In the genomic region with DNA sequence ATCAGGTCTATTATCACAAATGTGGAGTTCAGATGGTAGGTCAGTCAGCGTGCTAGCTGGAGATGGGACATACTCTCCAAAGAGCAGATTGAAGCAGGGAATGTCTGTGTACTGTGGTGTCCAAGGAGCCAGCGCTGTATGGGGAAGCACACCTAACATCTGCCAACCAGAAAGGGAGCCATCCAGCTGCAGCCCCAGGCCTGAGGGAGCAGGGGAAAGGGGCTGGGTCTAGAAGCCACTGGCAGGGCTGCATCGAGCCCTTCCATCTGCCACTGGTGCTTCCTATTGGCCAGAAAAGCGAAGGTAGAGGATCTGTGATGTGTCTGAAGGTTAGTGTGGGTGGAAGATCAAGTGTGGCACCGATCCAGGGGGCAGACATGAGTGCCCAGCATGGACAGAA, we compare ENCODE assay signal across 23 cellular contexts. TPM values are rescaled to one million over a fixed set of nuclear protein-coding genes. Genes with fewer than 3 reads are reported as not detected.
"Had no signal": no experiment of that assay in that cellular context is flagged by ENCODE, and none has a peak within 500 bp of the region (broad histone marks: within the 10 kb centered on the region; RNA-seq: fewer than 3 reads in every experiment).

No MANE protein-coding gene starts in this region.

- H3K4me1 Mint-ChIP-seq: activated T-helper 17 cell treated with anti-CD3 and anti-CD28 coated beads, Interleukin-2, amount 50 U/mL, for 72 hours; central memory CD8-positive, alpha-beta T cell; naive thymus-derived CD4-positive, alpha-beta T cell had no signal

- H3K36me3 ChIP-seq: adrenal gland, colonic mucosa, esophagus squamous epithelium, gastrocnemius medialis, left ventricle myocardium inferior, neutrophil, ovary, right atrium auricular region, stomach, transverse colon, vagina, WERI-Rb-1 had no signal

- H3K27me3 ChIP-seq: colonic mucosa, neutrophil, ovary, right atrium auricular region, vagina had no signal

- H3K4me3 Mint-ChIP-seq: activated naive CD4-positive, alpha-beta T cell treated with anti-CD3 and anti-CD28 coated beads for 36 hours; activated T-helper 17 cell treated with anti-CD3 and anti-CD28 coated beads, Interleukin-2, amount 50 U/mL, for 72 hours; central memory CD8-positive, alpha-beta T cell; naive thymus-derived CD4-positive, alpha-beta T cell had no signal

- H3K36me3 Mint-ChIP-seq: naive thymus-derived CD4-positive, alpha-beta T cell had no signal

- H3K9me3 ChIP-seq: adrenal gland, colonic mucosa, esophagus squamous epithelium, gastrocnemius medialis, left ventricle myocardium inferior, neutrophil, ovary, psoas muscle, right atrium auricular region, stomach, transverse colon, vagina had no signal

- ATAC-seq: activated T-helper 17 cell treated with anti-CD3 and anti-CD28 coated beads, Interleukin-2, amount 50 U/mL, for 72 hours; gastrocnemius medialis; naive thymus-derived CD4-positive, alpha-beta T cell; psoas muscle had no signal

- DNase-seq: activated naive CD4-positive, alpha-beta T cell treated with anti-CD3 and anti-CD28 coated beads for 36 hours; activated T-cell treated with anti-CD3 and anti-CD28 coated beads, Interleukin-2, amount 50 U/mL, for 1 hour; colonic mucosa; esophagus squamous epithelium; hippocampal formation; left ventricle myocardium inferior; naive thymus-derived CD4-positive, alpha-beta T cell; ovary; stimulated activated CD4-positive, alpha-beta T cell treated with anti-CD3 and anti-CD28 coated beads, Interleukin-12 subunit alpha, Interleukin-12 subunit beta, amount 100 ng/mL, for 4 hours; stomach; T-helper 1 cell; transverse colon; WERI-Rb-1 had no signal

- H3K4me3 ChIP-seq: adrenal gland, colonic mucosa, esophagus squamous epithelium, gastrocnemius medialis, left ventricle myocardium inferior, ovary, psoas muscle, right atrium auricular region, stomach, transverse colon, vagina had no signal

- H3K9me3 Mint-ChIP-seq: activated naive CD4-positive, alpha-beta T cell treated with anti-CD3 and anti-CD28 coated beads for 36 hours; activated T-helper 17 cell treated with anti-CD3 and anti-CD28 coated beads, Interleukin-2, amount 50 U/mL, for 72 hours; central memory CD8-positive, alpha-beta T cell; naive thymus-derived CD4-positive, alpha-beta T cell had no signal

- H3K27ac ChIP-seq: adrenal gland, colonic mucosa, esophagus squamous epithelium, gastrocnemius medialis, left ventricle myocardium inferior, neutrophil, ovary, psoas muscle, right atrium auricular region, stomach, transverse colon, vagina, WERI-Rb-1 had no signal

- H3K27ac Mint-ChIP-seq: activated naive CD4-positive, alpha-beta T cell treated with anti-CD3 and anti-CD28 coated beads for 36 hours; activated T-helper 17 cell treated with anti-CD3 and anti-CD28 coated beads, Interleukin-2, amount 50 U/mL, for 72 hours had no signal

- FAIRE-seq: astrocyte, TTC549 had no signal

- H3K4me1 ChIP-seq: adrenal gland, colonic mucosa, gastrocnemius medialis, psoas muscle, stomach, vagina had no signal

RNA-seq across cellular contexts. Expression of gene RAMP3, which starts 8.0 kb away (rescaled TPM):
- total RNA-seq: activated naive CD4-positive, alpha-beta T cell treated with anti-CD3 and anti-CD28 coated beads for 36 hours; activated T-helper 17 cell treated with anti-CD3 and anti-CD28 coated beads, Interleukin-2, amount 50 U/mL, for 72 hours; astrocyte had no signal
- polyA plus RNA-seq: naive thymus-derived CD4-positive, alpha-beta T cell had no signal
